10 cellular contexts compared by ENCODE assay signal in genomic region chrX:153643431-153644351, GRCh38. TPM values are rescaled to one million over a fixed set of nuclear protein-coding genes. Genes with fewer than 3 reads are reported as not detected.
A peak's percentile ranks its signal among the peaks of the same experiment; 100 is the strongest.
DNase-seq lines count a peak whose midpoint lies in the region; ATAC-seq and TF ChIP-seq lines count a peak whose summit lies in the region.
"Had no signal": no experiment of that assay in that cellular context is flagged by ENCODE, and none has a peak within 500 bp of the region (broad histone marks: within the 10 kb centered on the region; RNA-seq: fewer than 3 reads in every experiment).

No MANE protein-coding gene starts in this region.

- DNase-seq in GM13976 (ENCODE audit: low spot score) (peak; percentile 66), WTC11 (ENCODE audit: low spot score) (no peak), left lobe of liver (ENCODE audit: low spot score) (peak; percentile 31), glomerular visceral epithelial cell (ENCODE audit: extremely low spot score) (no peak), endothelial cell (ENCODE audit: low spot score) (no peak)
- DNase-seq in stimulated activated CD4-positive, alpha-beta T cell treated with anti-CD3 and anti-CD28 coated beads, Interleukin-4, amount 100 ng/mL, for 24 hours: no peak
- DNase-seq: NCI-H2081 treated with DMSO at 0.1 percent for 48 hours had no signal

- H2AFZ ChIP-seq in ACC112 (ENCODE audit: low read length, unreplicated experiment): peak overlapping the region; percentile 60

- no peak overlapping the region for H3K27ac ChIP-seq in ACC112 (ENCODE audit: low read depth, low read length)

- peaks cover 10% of the 10 kb centered on the region for H3K4me1 Mint-ChIP-seq in WTC11
- no peaks in the 10 kb centered on the region for H3K4me1 Mint-ChIP-seq in endothelial cell (ENCODE audit: unreplicated experiment)

- in situ Hi-C loops in GM13976 (cut with MboI; ENCODE audit: low sequenced_read_pairs, unreplicated experiment): no loop called here

- H3K4me3 Mint-ChIP-seq in WTC11 (peak overlapping the region; percentile 63), endothelial cell (ENCODE audit: unreplicated experiment) (no peak overlapping the region)

- peaks cover 73% of the 10 kb centered on the region for H3K27me3 Mint-ChIP-seq in WTC11 (ENCODE audit: low read depth)
- H3K27me3 Mint-ChIP-seq in endothelial cell (ENCODE audit: unreplicated experiment): peaks cover 16% of the 10 kb centered on the region

- POLR2A ChIA-PET in WTC11 (lab: Charles Lee): no interaction called here

- CTCF ChIA-PET in WTC11 (lab: Charles Lee): interaction anchor here (0.8 to 10.6 kb wide), 27 partner anchors 7 to 611 kb away, joined by 3 to 153 read pairs (median 6); partner anchors contain the start of genes HAUS7 and SLC6A8

- no peaks in the 10 kb centered on the region for H3K79me2 ChIP-seq in ACC112 (ENCODE audit: control insufficient read depth, insufficient read depth, low read length, unreplicated experiment)

- no peak for TF ChIP-seq CTCF in GM13976 (IDR thresholded peaks at IDR 0.05; ENCODE audit: borderline replicate concordance, control extremely low read depth, extremely low read depth, insufficient read depth, missing control alignments)
- no peak for TF ChIP-seq CTCF in WTC11 (IDR thresholded peaks at IDR 0.05)
- TF ChIP-seq CTCF in endothelial cell (IDR thresholded peaks at IDR 0.05; ENCODE audit: unreplicated experiment): no peak

- H3K9me3 Mint-ChIP-seq in WTC11 (no peaks in the 10 kb centered on the region), endothelial cell (ENCODE audit: unreplicated experiment) (no peaks in the 10 kb centered on the region)
- H3K9me3 Mint-ChIP-seq: central memory CD8-positive, alpha-beta T cell had no signal

- no peaks in the 10 kb centered on the region for H3K36me3 ChIP-seq in ACC112 (ENCODE audit: insufficient read depth, low read length)

- H3K36me3 Mint-ChIP-seq in WTC11: no peaks in the 10 kb centered on the region
- H3K36me3 Mint-ChIP-seq in endothelial cell (ENCODE audit: low read depth, unreplicated experiment): no peaks in the 10 kb centered on the region

- peaks cover 65% of the 10 kb centered on the region for H3K27me3 ChIP-seq in ACC112 (ENCODE audit: insufficient read depth, low read length)

- peak overlapping the region; percentile 73 for H3K4me3 ChIP-seq in ACC112 (ENCODE audit: low read depth, low read length)

- H3K27ac Mint-ChIP-seq in WTC11 (no peak overlapping the region), endothelial cell (ENCODE audit: unreplicated experiment) (no peak overlapping the region)

- H3K4me1 ChIP-seq in ACC112 (ENCODE audit: control insufficient read depth, insufficient read depth, low read length, unreplicated experiment): no peaks in the 10 kb centered on the region

- ATAC-seq in WTC11: no peak
- peak; percentile 67 for ATAC-seq in left lobe of liver
- no peak for ATAC-seq in GM21390 (IDR thresholded peaks at IDR 0.05; ENCODE audit: unreplicated experiment)

TF ChIP-seq in WTC11, 78 proteins besides CTCF, POLR2A, EP300 and RAD21:
- no peak for TF ChIP-seq ZNF281 (CRISPR knock-in tag; IDR thresholded peaks at IDR 0.05)
- TF ChIP-seq USF1 (CRISPR knock-in tag; IDR thresholded peaks at IDR 0.05): no peak
- no peak for TF ChIP-seq GTF2I (CRISPR knock-in tag; conservative IDR thresholded peaks at IDR 0.05)
- TF ChIP-seq ZNF138 (CRISPR knock-in tag; conservative IDR thresholded peaks at IDR 0.05): no peak
- TF ChIP-seq MAX (CRISPR knock-in tag; IDR thresholded peaks at IDR 0.05): no peak
- no peak for TF ChIP-seq KAT7 (CRISPR knock-in tag; IDR thresholded peaks at IDR 0.05; ENCODE audit: borderline replicate concordance)
- no peak for TF ChIP-seq E2F1 (CRISPR knock-in tag; IDR thresholded peaks at IDR 0.05)
- no peak for TF ChIP-seq AR (CRISPR knock-in tag; IDR thresholded peaks at IDR 0.05)
- TF ChIP-seq TEAD4 (CRISPR knock-in tag; IDR thresholded peaks at IDR 0.05): no peak
- no peak for TF ChIP-seq SP1 (CRISPR knock-in tag; conservative IDR thresholded peaks at IDR 0.05)
- TF ChIP-seq FOXK1 (CRISPR knock-in tag; IDR thresholded peaks at IDR 0.05): no peak

RNA-seq across cellular contexts. Expression of gene DUSP9, which starts 3.3 kb away (rescaled TPM):
- 2.5 to 2.8 TPM (median 2.5 TPM) in 3 replicates for total RNA-seq in WTC11 (2021)
- 0.60 TPM for total RNA-seq in left lobe of liver
- total RNA-seq in endothelial cell (ENCODE audit: unreplicated experiment): not detected

RNA-seq across cellular contexts. Expression of gene PNCK, which starts 29.9 kb away (rescaled TPM):
- total RNA-seq in WTC11 (2021): 8.6 to 14.3 TPM (median 12.1 TPM) in 3 replicates
- total RNA-seq in left lobe of liver: not detected
- total RNA-seq in endothelial cell (ENCODE audit: unreplicated experiment): 0.41 TPM

RNA-seq across cellular contexts. Expression of gene SLC6A8, which starts 44.0 kb away (rescaled TPM):
- total RNA-seq in WTC11 (2021) (102 to 112 TPM (median 110 TPM) in 3 replicates), left lobe of liver (3.2 TPM), endothelial cell (ENCODE audit: unreplicated experiment) (7.9 TPM)

RNA-seq across cellular contexts. Expression of gene CCNQ, which starts 44.8 kb away (rescaled TPM):
- total RNA-seq in WTC11 (2021) (15.2 to 17.4 TPM (median 15.4 TPM) in 3 replicates), left lobe of liver (8.7 TPM), endothelial cell (ENCODE audit: unreplicated experiment) (15.3 TPM)

Comparison
In these comparisons a context has a peak if more than half of its experiments do, and no peak if none do; other contexts are left out.
1. DNase-seq: peak in GM13976 (single experiment) and left lobe of liver (single experiment); none in WTC11 (single experiment), glomerular visceral epithelial cell (single experiment), stimulated activated CD4-positive, alpha-beta T cell treated with anti-CD3 and anti-CD28 coated beads, Interleukin-4, amount 100 ng/mL, for 24 hours (single experiment) and endothelial cell (single experiment).
2. RNA of gene SLC6A8, which starts 44.0 kb away (total RNA-seq): 102 to 112 TPM in WTC11; 7.9 TPM in endothelial cell (single experiment) and 3.2 TPM in left lobe of liver (single experiment); every median in the first group is over 10 times any median in the second.